ENCODE assay signal across 1 cellular context in genomic region chr2:162244559-162245031, GRCh38.
TF ChIP-seq lines count a peak whose summit lies in the region.

No MANE protein-coding gene starts in this region.

TF ChIP-seq in H1, 55 proteins besides CTCF, POLR2A, EP300 and RAD21:
- TF ChIP-seq TEAD4 (IDR thresholded peaks at IDR 0.05; ENCODE audit: low read depth, low read length) (no peak), MAFK (IDR thresholded peaks at IDR 0.05; ENCODE audit: low read depth, low read length) (no peak), CBX8 (IDR thresholded peaks at IDR 0.05; ENCODE audit: borderline replicate concordance, low read depth, low read length) (no peak), SAP30 (IDR thresholded peaks at IDR 0.05; ENCODE audit: insufficient read depth, insufficient replicate concordance, low read length) (no peak), TBP (IDR thresholded peaks at IDR 0.05; ENCODE audit: low read depth, low read length) (no peak), YY1 (IDR thresholded peaks at IDR 0.05; ENCODE audit: low read depth, low read length) (no peak), TAF7 (optimal IDR thresholded peaks at IDR 0.05; ENCODE audit: borderline replicate concordance, low read depth, low read length) (no peak), GTF2F1 (IDR thresholded peaks at IDR 0.05; ENCODE audit: borderline replicate concordance, low read depth, low read length) (no peak), POLR2AphosphoS5 (IDR thresholded peaks at IDR 0.05; ENCODE audit: low read depth, low read length) (no peak), MAX (IDR thresholded peaks at IDR 0.05) (no peak), HDAC6 (IDR thresholded peaks at IDR 0.05; ENCODE audit: low read depth, low read length) (no peak)
- TF ChIP-seq, protein P1, sequence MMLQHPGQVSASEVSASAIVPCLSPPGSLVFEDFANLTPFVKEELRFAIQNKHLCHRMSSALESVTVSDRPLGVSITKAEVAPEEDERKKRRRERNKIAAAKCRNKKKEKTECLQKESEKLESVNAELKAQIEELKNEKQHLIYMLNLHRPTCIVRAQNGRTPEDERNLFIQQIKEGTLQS (IDR thresholded peaks at IDR 0.05; ENCODE audit: insufficient read depth, low read depth, low read length): no peak
